ENCODE assay signal across 1 cellular context in genomic region chr9:124279531-124280175, GRCh38.
TF ChIP-seq lines count a peak whose summit lies in the region.

No MANE protein-coding gene starts in this region.

TF ChIP-seq in SK-N-SH, 30 proteins besides CTCF, POLR2A, EP300 and RAD21 (continued from another document):
- TF ChIP-seq REST (IDR thresholded peaks at IDR 0.05; ENCODE audit: low read depth, low read length): no peak
- no peak for TF ChIP-seq RCOR1 (IDR thresholded peaks at IDR 0.05; ENCODE audit: low read length)
- TF ChIP-seq MXI1 (IDR thresholded peaks at IDR 0.05; ENCODE audit: low read depth, low read length): no peak
- no peak for TF ChIP-seq MEF2A (IDR thresholded peaks at IDR 0.05; ENCODE audit: borderline replicate concordance, low read depth)
- no peak for TF ChIP-seq NFIC (IDR thresholded peaks at IDR 0.05; ENCODE audit: borderline replicate concordance)
- no peak for TF ChIP-seq PBX3 (IDR thresholded peaks at IDR 0.05)
- TF ChIP-seq MAX (IDR thresholded peaks at IDR 0.05; ENCODE audit: low read depth): no peak
- no peak for TF ChIP-seq GABPA (IDR thresholded peaks at IDR 0.05; ENCODE audit: low read depth)
- no peak for TF ChIP-seq JUND (IDR thresholded peaks at IDR 0.05)
